ENCODE assay signal across 18 cellular contexts in the genomic region with DNA sequence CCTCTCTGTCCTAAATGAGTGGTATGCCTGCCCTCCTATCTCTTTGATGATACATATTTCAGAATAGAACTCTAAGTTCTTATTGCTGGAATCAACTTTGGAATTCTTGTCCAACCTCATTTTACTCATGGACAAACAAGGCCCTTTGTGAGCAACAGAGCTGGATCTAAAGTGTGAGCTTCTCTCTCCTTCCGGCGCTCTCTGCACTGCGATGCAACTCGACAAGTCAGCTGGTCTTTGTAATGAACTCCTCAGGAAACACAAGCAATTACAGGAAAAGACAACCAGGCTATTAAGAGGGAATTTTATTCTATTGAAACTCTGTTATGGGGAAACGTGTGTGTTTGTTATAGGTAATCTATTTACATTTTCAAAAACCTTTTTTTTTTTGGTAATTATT. TPM values are rescaled to one million over a fixed set of nuclear protein-coding genes. Genes with fewer than 3 reads are reported as not detected.
A peak's percentile ranks its signal among the peaks of the same experiment; 100 is the strongest.
DNase-seq lines count a peak whose midpoint lies in the region; ATAC-seq and TF ChIP-seq lines count a peak whose summit lies in the region.
"Had no signal": no experiment of that assay in that cellular context is flagged by ENCODE, and none has a peak within 500 bp of the region (broad histone marks: within the 10 kb centered on the region; RNA-seq: fewer than 3 reads in every experiment).

No MANE protein-coding gene starts in this region.

- H3K4me3 ChIP-seq in lower lobe of right lung (no peak overlapping the region), suprapubic skin (no peak overlapping the region)
- H3K4me3 ChIP-seq: gastrocnemius medialis had no signal

- no peaks in the 10 kb centered on the region for H3K36me3 Mint-ChIP-seq in activated naive CD8-positive, alpha-beta T cell treated with anti-CD3 and anti-CD28 coated beads for 36 hours
- H3K36me3 Mint-ChIP-seq in activated naive CD8-positive, alpha-beta T cell treated with anti-CD3 and anti-CD28 coated beads, Interleukin-2, amount 50 U/mL, for 24 hours (ENCODE audit: low read depth): no peaks in the 10 kb centered on the region
- H3K36me3 Mint-ChIP-seq in activated naive CD8-positive, alpha-beta T cell treated with anti-CD3 and anti-CD28 coated beads, Interleukin-2, amount 10 ng/mL, durations not matched to agents 7 days and 5 days: no peaks in the 10 kb centered on the region

- H3K9me3 Mint-ChIP-seq in activated naive CD8-positive, alpha-beta T cell treated with anti-CD3 and anti-CD28 coated beads for 36 hours: no peaks in the 10 kb centered on the region
- no peaks in the 10 kb centered on the region for H3K9me3 Mint-ChIP-seq in activated naive CD8-positive, alpha-beta T cell treated with anti-CD3 and anti-CD28 coated beads, Interleukin-2, amount 50 U/mL, for 24 hours
- no peaks in the 10 kb centered on the region for H3K9me3 Mint-ChIP-seq in activated naive CD8-positive, alpha-beta T cell treated with anti-CD3 and anti-CD28 coated beads, Interleukin-2, amount 10 ng/mL, durations not matched to agents 7 days and 5 days

- H3K27ac ChIP-seq in lower lobe of right lung (peak overlapping the region; percentile 74), suprapubic skin (peak overlapping the region; percentile 65)
- H3K27ac ChIP-seq: parathyroid adenoma had no signal

- intact Hi-C loops in lower lobe of right lung (cut with DNase I): no loop called here

- H3K9me3 ChIP-seq in lower lobe of right lung (no peaks in the 10 kb centered on the region), suprapubic skin (no peaks in the 10 kb centered on the region)
- H3K9me3 ChIP-seq: gastrocnemius medialis had no signal

- no peaks in the 10 kb centered on the region for H3K36me3 ChIP-seq in lower lobe of right lung
- no peaks in the 10 kb centered on the region for H3K36me3 ChIP-seq in suprapubic skin
- H3K36me3 ChIP-seq: gastrocnemius medialis had no signal

- TF ChIP-seq CTCF in lower lobe of right lung (IDR thresholded peaks at IDR 0.05) (no peak), suprapubic skin (IDR thresholded peaks at IDR 0.05) (no peak)

- no peaks in the 10 kb centered on the region for H3K27me3 ChIP-seq in lower lobe of right lung (ENCODE audit: low read depth)
- H3K27me3 ChIP-seq in suprapubic skin: no peaks in the 10 kb centered on the region
- H3K27me3 ChIP-seq: gastrocnemius medialis had no signal

- POLR2A ChIA-PET in activated naive CD8-positive, alpha-beta T cell treated with anti-CD3 and anti-CD28 coated beads, Interleukin-2, amount 10 ng/mL, durations not matched to agents 7 days and 5 days (lab: Charles Lee): no interaction called here

- peaks cover 51% of the 10 kb centered on the region for H3K4me1 ChIP-seq in lower lobe of right lung
- H3K4me1 ChIP-seq in suprapubic skin: peaks cover 20% of the 10 kb centered on the region
- H3K4me1 ChIP-seq: parathyroid adenoma had no signal

- H3K4me1 Mint-ChIP-seq in activated naive CD8-positive, alpha-beta T cell treated with anti-CD3 and anti-CD28 coated beads for 36 hours: peaks cover 23% of the 10 kb centered on the region
- peaks cover 28% of the 10 kb centered on the region for H3K4me1 Mint-ChIP-seq in activated naive CD8-positive, alpha-beta T cell treated with anti-CD3 and anti-CD28 coated beads, Interleukin-2, amount 50 U/mL, for 24 hours
- peaks cover 13% of the 10 kb centered on the region for H3K4me1 Mint-ChIP-seq in activated naive CD8-positive, alpha-beta T cell treated with anti-CD3 and anti-CD28 coated beads, Interleukin-2, amount 10 ng/mL, durations not matched to agents 7 days and 5 days

- no peak for DNase-seq in activated naive CD8-positive, alpha-beta T cell treated with anti-CD3 and anti-CD28 coated beads for 36 hours
- no peak for DNase-seq in activated naive CD8-positive, alpha-beta T cell treated with anti-CD3 and anti-CD28 coated beads, Interleukin-2, amount 50 U/mL, for 24 hours
- DNase-seq in activated naive CD8-positive, alpha-beta T cell treated with anti-CD3 and anti-CD28 coated beads, Interleukin-2, amount 10 ng/mL, durations not matched to agents 7 days and 5 days: no peak
- DNase-seq in lower lobe of right lung: no peak
- DNase-seq in suprapubic skin (ENCODE audit: low spot score in 2 of 2): no peak
- DNase-seq in RKO (ENCODE audit: low spot score): no peak
- no peak for DNase-seq in NCI-H2107 (lab: John Stamatoyannopoulos, UW)
- DNase-seq: activated CD4-positive, alpha-beta T cell treated with anti-CD3 and anti-CD28 coated beads for 36 hours; DMS 273 treated with DMSO at 0.1 percent for 48 hours; effector memory CD4-positive, alpha-beta T cell; gastrocnemius medialis; KBM-7; NCI-H2029; stimulated activated CD4-positive, alpha-beta T cell treated with anti-CD3 and anti-CD28 coated beads, Interleukin-1b, Interleukin-23, amount 100 ng/mL, for 48 hours; T-helper 1 cell had no signal

- no peak for ATAC-seq in activated naive CD8-positive, alpha-beta T cell treated with anti-CD3 and anti-CD28 coated beads, Interleukin-2, amount 50 U/mL, for 24 hours
- ATAC-seq in activated naive CD8-positive, alpha-beta T cell treated with anti-CD3 and anti-CD28 coated beads, Interleukin-2, amount 10 ng/mL, durations not matched to agents 7 days and 5 days (ENCODE audit: low read depth): no peak
- no peak for ATAC-seq in lower lobe of right lung
- no peak for ATAC-seq in HG02840 (IDR thresholded peaks at IDR 0.05; ENCODE audit: low FRiP score, unreplicated experiment)
- ATAC-seq: activated CD4-positive, alpha-beta T cell treated with anti-CD3 and anti-CD28 coated beads for 36 hours; gastrocnemius medialis; left lobe of liver had no signal

- H3K4me3 Mint-ChIP-seq in activated naive CD8-positive, alpha-beta T cell treated with anti-CD3 and anti-CD28 coated beads for 36 hours: no peak overlapping the region
- no peak overlapping the region for H3K4me3 Mint-ChIP-seq in activated naive CD8-positive, alpha-beta T cell treated with anti-CD3 and anti-CD28 coated beads, Interleukin-2, amount 50 U/mL, for 24 hours
- no peak overlapping the region for H3K4me3 Mint-ChIP-seq in activated naive CD8-positive, alpha-beta T cell treated with anti-CD3 and anti-CD28 coated beads, Interleukin-2, amount 10 ng/mL, durations not matched to agents 7 days and 5 days
- H3K4me3 Mint-ChIP-seq: activated CD4-positive, alpha-beta T cell treated with anti-CD3 and anti-CD28 coated beads for 36 hours had no signal

- no peaks in the 10 kb centered on the region for H3K27me3 Mint-ChIP-seq in activated naive CD8-positive, alpha-beta T cell treated with anti-CD3 and anti-CD28 coated beads for 36 hours
- H3K27me3 Mint-ChIP-seq in activated naive CD8-positive, alpha-beta T cell treated with anti-CD3 and anti-CD28 coated beads, Interleukin-2, amount 50 U/mL, for 24 hours: no peaks in the 10 kb centered on the region
- H3K27me3 Mint-ChIP-seq in activated naive CD8-positive, alpha-beta T cell treated with anti-CD3 and anti-CD28 coated beads, Interleukin-2, amount 10 ng/mL, durations not matched to agents 7 days and 5 days: no peaks in the 10 kb centered on the region
- H3K27me3 Mint-ChIP-seq: activated CD4-positive, alpha-beta T cell treated with anti-CD3 and anti-CD28 coated beads for 36 hours had no signal

- 44% methylated on average over 5 of the region's 5 CpGs for WGBS in suprapubic skin

- no peak for TF ChIP-seq EP300 in suprapubic skin (IDR thresholded peaks at IDR 0.05)

- no peak for TF ChIP-seq POLR2A in suprapubic skin (IDR thresholded peaks at IDR 0.05)

- H3K27ac Mint-ChIP-seq in activated naive CD8-positive, alpha-beta T cell treated with anti-CD3 and anti-CD28 coated beads for 36 hours: peak overlapping the region; percentile 26
- no peak overlapping the region for H3K27ac Mint-ChIP-seq in activated naive CD8-positive, alpha-beta T cell treated with anti-CD3 and anti-CD28 coated beads, Interleukin-2, amount 50 U/mL, for 24 hours
- peak overlapping the region; percentile 4 for H3K27ac Mint-ChIP-seq in activated naive CD8-positive, alpha-beta T cell treated with anti-CD3 and anti-CD28 coated beads, Interleukin-2, amount 10 ng/mL, durations not matched to agents 7 days and 5 days
- H3K27ac Mint-ChIP-seq: activated CD4-positive, alpha-beta T cell treated with anti-CD3 and anti-CD28 coated beads for 36 hours had no signal

RNA-seq across cellular contexts. Expression of a gene that starts 20.3 kb away (rescaled TPM):
- total RNA-seq in activated naive CD8-positive, alpha-beta T cell treated with anti-CD3 and anti-CD28 coated beads for 36 hours: 10 to 100 TPM; 21.2 to 22.0 TPM
- 10 to 100 TPM; 16.2 to 17.0 TPM for total RNA-seq in activated naive CD8-positive, alpha-beta T cell treated with anti-CD3 and anti-CD28 coated beads, Interleukin-2, amount 10 ng/mL, durations not matched to agents 7 days and 5 days
- total RNA-seq in lower lobe of right lung: 20.7 TPM
- total RNA-seq in suprapubic skin: 1 to 10 TPM in 3 of 4 donors, under 1 TPM in 1; 0.95 to 4.5 (median 1.5) TPM

RNA-seq across cellular contexts. Expression of a gene that starts 50.8 kb away (rescaled TPM):
- 10 to 100 TPM; 26.1 to 26.3 TPM for total RNA-seq in activated naive CD8-positive, alpha-beta T cell treated with anti-CD3 and anti-CD28 coated beads for 36 hours
- total RNA-seq in activated naive CD8-positive, alpha-beta T cell treated with anti-CD3 and anti-CD28 coated beads, Interleukin-2, amount 10 ng/mL, durations not matched to agents 7 days and 5 days: 10 to 100 TPM; 12.3 to 13.0 TPM
- total RNA-seq in lower lobe of right lung (7.3 TPM), suprapubic skin (10 to 100 TPM in 3 of 4 donors, 1 to 10 TPM in 1; 7.5 to 25.7 (median 17.3) TPM)

RNA-seq across cellular contexts. Expression of a gene that starts 50.9 kb away (rescaled TPM):
- total RNA-seq in activated naive CD8-positive, alpha-beta T cell treated with anti-CD3 and anti-CD28 coated beads for 36 hours: 10 to 100 TPM; 27.3 to 27.5 TPM
- 10 to 100 TPM; 20.0 to 20.4 TPM for total RNA-seq in activated naive CD8-positive, alpha-beta T cell treated with anti-CD3 and anti-CD28 coated beads, Interleukin-2, amount 10 ng/mL, durations not matched to agents 7 days and 5 days
- total RNA-seq in lower lobe of right lung (9.5 TPM), suprapubic skin (1 to 10 TPM; 3.1 to 9.7 (median 7.7) TPM)
